Comparison of ENCODE assay signal across 8 cellular contexts in genomic region chr6:125749864-125750691, GRCh38. TPM values are rescaled to one million over a fixed set of nuclear protein-coding genes. Genes with fewer than 3 reads are reported as not detected.
DNase-seq lines count a peak whose midpoint lies in the region; ATAC-seq, FAIRE-seq and TF ChIP-seq lines count a peak whose summit lies in the region.

No MANE protein-coding gene starts in this region.

- TF ChIP-seq CTCF in Calu3 (IDR thresholded peaks at IDR 0.05; ENCODE audit: unreplicated experiment) (no peak), astrocyte (IDR thresholded peaks at IDR 0.05; ENCODE audit: insufficient read depth, low read depth, low read length) (no peak), kidney epithelial cell (IDR thresholded peaks at IDR 0.05; ENCODE audit: insufficient read depth, low read length, poor library complexity, severe bottlenecking) (no peak)

- H3K36me3 ChIP-seq in astrocyte (ENCODE audit: insufficient read depth, low read length) (no peaks in the 10 kb centered on the region), kidney epithelial cell (ENCODE audit: control insufficient read depth, insufficient read depth, low read length) (no peaks in the 10 kb centered on the region)

- no peaks in the 10 kb centered on the region for H3K9me3 Mint-ChIP-seq in Calu3 (ENCODE audit: low read depth, unreplicated experiment)
- H3K9me3 Mint-ChIP-seq in astrocyte (ENCODE audit: unreplicated experiment): no peaks in the 10 kb centered on the region

- intact Hi-C loops in Calu3 (cut with micrococcal nuclease; ENCODE audit: unreplicated experiment): loop anchor here (10.0 kb wide), 1 partner anchor 235 kb away; no protein-coding TSS in a partner anchor

- H3K27ac Mint-ChIP-seq in Calu3 (ENCODE audit: unreplicated experiment) (no peak overlapping the region), astrocyte (ENCODE audit: unreplicated experiment) (no peak overlapping the region)

- no peaks in the 10 kb centered on the region for H4K20me1 ChIP-seq in astrocyte (ENCODE audit: insufficient read depth, low read length)

- H3K27me3 ChIP-seq in astrocyte (ENCODE audit: insufficient read depth, low read length) (peaks cover 56% of the 10 kb centered on the region), kidney epithelial cell (ENCODE audit: control insufficient read depth, insufficient read depth, low read length) (peaks cover 32% of the 10 kb centered on the region)

- H3K4me1 ChIP-seq in astrocyte (ENCODE audit: insufficient read depth, low read length): peaks cover 15% of the 10 kb centered on the region

- H3K36me3 Mint-ChIP-seq in Calu3 (ENCODE audit: insufficient read depth, unreplicated experiment) (peaks cover 26% of the 10 kb centered on the region), astrocyte (ENCODE audit: low read depth, unreplicated experiment) (no peaks in the 10 kb centered on the region)

- H2AFZ ChIP-seq in astrocyte (ENCODE audit: low read depth, low read length): peak overlapping the region; percentile 90

- CTCF ChIA-PET in Calu3 (lab: Charles Lee): no interaction called here

- ATAC-seq in HG03469 (IDR thresholded peaks at IDR 0.05; ENCODE audit: unreplicated experiment): no peak

- BruUV-seq in Calu3 (replicated peaks; lab: Mats Ljungman, UMichigan): no TSS peak

- peak overlapping the region; percentile 81 for H3K9ac ChIP-seq in astrocyte (ENCODE audit: low read length)

- no peak for DNase-seq in Calu3
- DNase-seq in NCI-H1105 treated with DMSO at 0.1 percent for 48 hours (lab: John Stamatoyannopoulos, UW): peak; percentile 83
- DNase-seq in astrocyte (ENCODE audit: low read depth): no peak
- DNase-seq in kidney epithelial cell (ENCODE audit: low read depth): no peak
- peak in 13 of 49 donors; percentile 31 to 72 (median 50) for DNase-seq in substantia nigra (lab: John Stamatoyannopoulos, UW)
- no peak for DNase-seq in KG1 (lab: John Stamatoyannopoulos, UW)
- no peak for DNase-seq in NCI-H526 treated with DMSO at 0.1 percent for 48 hours (lab: John Stamatoyannopoulos, UW)

- H3K79me2 ChIP-seq in astrocyte (ENCODE audit: insufficient read depth, low read length): no peaks in the 10 kb centered on the region

- peak overlapping the region; percentile 69 for H3K4me3 ChIP-seq in astrocyte (ENCODE audit: insufficient read depth, low read depth, low read length)
- H3K4me3 ChIP-seq in kidney epithelial cell (ENCODE audit: low read depth, low read length): peak overlapping the region; percentile 64

- H3K27ac ChIP-seq in astrocyte (ENCODE audit: low read depth, low read length) (peak overlapping the region; percentile 45), substantia nigra (ENCODE audit: low read depth, low read length, poor library complexity, severe bottlenecking) (peak overlapping the region; percentile 89)

- H3K4me3 Mint-ChIP-seq in Calu3 (ENCODE audit: low read depth, unreplicated experiment) (peak overlapping the region; percentile 83), astrocyte (ENCODE audit: unreplicated experiment) (peak overlapping the region; percentile 87)

- H3K4me2 ChIP-seq in astrocyte (ENCODE audit: low read length): peak overlapping the region; percentile 95

- peaks cover 17% of the 10 kb centered on the region for H3K4me1 Mint-ChIP-seq in Calu3 (ENCODE audit: low read depth, unreplicated experiment)
- H3K4me1 Mint-ChIP-seq in astrocyte (ENCODE audit: low read depth, unreplicated experiment): peaks cover 6% of the 10 kb centered on the region

- H3K27me3 Mint-ChIP-seq in Calu3 (ENCODE audit: unreplicated experiment) (peaks cover 59% of the 10 kb centered on the region), astrocyte (ENCODE audit: low read depth, unreplicated experiment) (peaks cover 24% of the 10 kb centered on the region)

- H3K9me3 ChIP-seq in astrocyte (ENCODE audit: insufficient read depth, low read depth, low read length): no peaks in the 10 kb centered on the region

- FAIRE-seq in astrocyte (lab: Jason Lieb, UNC): no peak

RNA-seq across cellular contexts. Expression of gene HEY2, which starts 0.6 kb away (rescaled TPM):
- total RNA-seq in Calu3 (2022) (0.47 and 0.64 TPM in 2 replicates), astrocyte (1.0 and 2.4 TPM in 2 replicates), kidney epithelial cell (0.25 and 1.7 TPM in 2 replicates)

RNA-seq across cellular contexts. Expression of gene NCOA7, which starts 40.7 kb away (rescaled TPM):
- total RNA-seq in Calu3 (2022) (97.1 and 102 TPM in 2 replicates), astrocyte (25.4 and 26.0 TPM in 2 replicates), kidney epithelial cell (21.1 and 21.8 TPM in 2 replicates)
